In the genomic region with DNA sequence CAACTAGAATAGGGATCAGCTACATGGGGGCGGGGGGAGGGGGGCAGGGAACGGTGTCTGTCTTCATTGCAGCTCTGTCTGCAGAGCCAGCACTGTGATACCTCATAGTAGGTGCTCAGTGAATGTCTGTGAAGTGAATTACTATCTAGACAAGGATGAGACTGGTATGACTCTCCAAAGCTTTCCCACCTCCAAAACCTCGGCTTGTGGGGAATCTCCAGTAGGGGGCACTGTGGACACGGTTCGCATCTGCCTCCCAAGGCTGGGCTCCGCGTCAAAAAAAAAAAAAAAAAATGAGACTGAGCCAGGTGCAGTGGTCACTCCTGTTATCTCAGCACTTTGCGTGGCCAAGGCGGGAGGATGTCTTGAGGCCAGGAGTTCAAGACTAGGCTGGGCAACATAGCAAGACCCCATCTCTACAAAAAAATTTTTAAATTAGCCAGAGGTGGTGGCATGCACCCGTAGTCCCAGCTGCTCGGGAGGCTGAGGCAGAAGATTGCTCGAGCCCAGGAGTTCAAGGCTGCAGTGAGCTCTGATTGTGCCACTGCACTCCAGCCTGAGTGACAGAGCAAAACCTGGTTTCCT, we compare ENCODE assay signal across 8 cellular contexts. TPM values are rescaled to one million over a fixed set of nuclear protein-coding genes. Genes with fewer than 3 reads are reported as not detected.
DNase-seq lines count a peak whose midpoint lies in the region; ATAC-seq and TF ChIP-seq lines count a peak whose summit lies in the region.

No MANE protein-coding gene starts in this region.

- H3K36me3 Mint-ChIP-seq in progenitor cell of endocrine pancreas (ENCODE audit: insufficient read depth) = peaks cover 13% of the 10 kb centered on the region

- H3K27ac Mint-ChIP-seq in progenitor cell of endocrine pancreas = no peak overlapping the region

- peak overlapping the region; percentile 50 for H3K9ac ChIP-seq in fibroblast of lung (ENCODE audit: insufficient read depth, low read length)

- H4K20me1 ChIP-seq in fibroblast of lung (ENCODE audit: control insufficient read depth, extremely low read depth, insufficient read depth, low read length) = no peaks in the 10 kb centered on the region

- peaks cover 25% of the 10 kb centered on the region for H3K27me3 Mint-ChIP-seq in progenitor cell of endocrine pancreas

- ATAC-seq in GM21367 (IDR thresholded peaks at IDR 0.05; ENCODE audit: unreplicated experiment) = no peak

- peak overlapping the region; percentile 94 for H3K27ac ChIP-seq in fibroblast of lung (ENCODE audit: insufficient read depth, low read length)

- H3K27me3 ChIP-seq in H7 (ENCODE audit: control insufficient read depth, insufficient read depth, low read length) = no peaks in the 10 kb centered on the region
- H3K27me3 ChIP-seq in fibroblast of lung (ENCODE audit: control insufficient read depth, insufficient read depth, low read length) = no peaks in the 10 kb centered on the region

- no peak overlapping the region for H3K4me3 ChIP-seq in H7 (ENCODE audit: insufficient read depth, low read depth, low read length)
- no peak overlapping the region for H3K4me3 ChIP-seq in fibroblast of lung (replicated peaks in 1 of 4; ENCODE audit: control extremely low read depth in 1 of 4, insufficient read depth in 1 of 4, low read depth in 3 of 4, low read length in 4 of 4)

- H3K4me2 ChIP-seq in fibroblast of lung (ENCODE audit: extremely low read depth, insufficient read depth, low read length) = peak overlapping the region; percentile 71

- no peak overlapping the region for H2AFZ ChIP-seq in fibroblast of lung (ENCODE audit: low read length)

- no peaks in the 10 kb centered on the region for H3K4me1 Mint-ChIP-seq in progenitor cell of endocrine pancreas (ENCODE audit: low read depth)

- H3K4me1 ChIP-seq in fibroblast of lung (ENCODE audit: control insufficient read depth, extremely low read depth, insufficient read depth, low read length) = peaks cover 17% of the 10 kb centered on the region

- H3K4me3 Mint-ChIP-seq in progenitor cell of endocrine pancreas (ENCODE audit: low read depth) = no peak overlapping the region

- TF ChIP-seq CTCF in fibroblast of lung (conservative IDR thresholded peaks at IDR 0.05 in 1 of 2, IDR thresholded peaks at IDR 0.05 in 1 of 2; ENCODE audit: low read depth in 1 of 2, low read length in 2 of 2) = peak; percentile 69 to 85
- TF ChIP-seq CTCF in progenitor cell of endocrine pancreas (IDR thresholded peaks at IDR 0.05; ENCODE audit: unreplicated experiment) = peak; percentile 56

- H3K36me3 ChIP-seq in H7 (replicated peaks; ENCODE audit: control insufficient read depth, insufficient read depth, low read length) (no peaks in the 10 kb centered on the region; the same call in 1 of the 2 replicates), fibroblast of lung (ENCODE audit: control insufficient read depth, insufficient read depth, low read length) (peaks cover 5% of the 10 kb centered on the region)

- no peaks in the 10 kb centered on the region for H3K9me3 ChIP-seq in fibroblast of lung (ENCODE audit: control insufficient read depth, insufficient read depth, low read depth, low read length)

- DNase-seq in AML-193 (lab: John Stamatoyannopoulos, UW) (peak; percentile 16 to 43), H7 (peak; percentile 84), SW480 (ENCODE audit: low spot score) (peak; percentile 71), fibroblast of lung (ENCODE audit: low read depth in 2 of 2) (peak; percentile 53 to 69), progenitor cell of endocrine pancreas (ENCODE audit: low spot score, unreplicated experiment) (peak; percentile 26), NCI-H2081 treated with DMSO at 0.1 percent for 48 hours (lab: John Stamatoyannopoulos, UW) (no peak), middle frontal gyrus (ENCODE audit: extremely low spot score, low spot score) (no peak)

- H3K79me2 ChIP-seq in fibroblast of lung (ENCODE audit: control insufficient read depth, insufficient read depth, low read length) = peaks cover 16% of the 10 kb centered on the region

- H3K9me3 Mint-ChIP-seq in progenitor cell of endocrine pancreas (ENCODE audit: low read depth) = peaks cover 3% of the 10 kb centered on the region

RNA-seq across cellular contexts. Expression of a gene that starts 9.6 kb away (rescaled TPM):
- 6.1 and 8.9 TPM in 2 replicates for total RNA-seq in H7 (2014; rRNA removed; shearing (Covaris generic))
- total RNA-seq in fibroblast of lung (21.8 and 27.6 TPM in 2 replicates), progenitor cell of endocrine pancreas (19.3 and 22.0 TPM in 2 replicates)
- 4.7 and 6.0 TPM in 2 replicates for polyA plus RNA-seq in fibroblast of lung
- polyA plus RNA-seq in fibroblast of lung (2012) = 11.3 and 16.2 TPM in 2 replicates
- 9.5 and 9.6 TPM in 2 replicates for polyA minus RNA-seq in fibroblast of lung (ENCODE audit: low replicate concordance)

RNA-seq across cellular contexts. Expression of a gene that starts 32.0 kb away (rescaled TPM):
- total RNA-seq in H7 (2014; rRNA removed; shearing (Covaris generic)) = 3.4 and 3.6 TPM in 2 replicates
- total RNA-seq in fibroblast of lung (41.3 and 167 TPM in 2 replicates), progenitor cell of endocrine pancreas (0.11 and 0.14 TPM in 2 replicates)
- 679 and 1,153 TPM in 2 replicates for polyA plus RNA-seq in fibroblast of lung
- 413 and 685 TPM in 2 replicates for polyA plus RNA-seq in fibroblast of lung (2012)
- 763 and 1,105 TPM in 2 replicates for polyA minus RNA-seq in fibroblast of lung (ENCODE audit: low replicate concordance)

RNA-seq across cellular contexts. Expression of a gene that starts 59.4 kb away (rescaled TPM):
- total RNA-seq in H7 (2014; rRNA removed; shearing (Covaris generic)) = 114 and 137 TPM in 2 replicates
- total RNA-seq in fibroblast of lung (127 and 139 TPM in 2 replicates), progenitor cell of endocrine pancreas (61.3 and 66.5 TPM in 2 replicates)
- polyA plus RNA-seq in fibroblast of lung = 128 and 185 TPM in 2 replicates
- 136 and 181 TPM in 2 replicates for polyA plus RNA-seq in fibroblast of lung (2012)
- polyA minus RNA-seq in fibroblast of lung (ENCODE audit: low replicate concordance) = 78.8 and 128 TPM in 2 replicates

Comparison
In these comparisons a context has a peak if more than half of its experiments do, and no peak if none do; other contexts are left out.
1. DNase-seq: peak in AML-193 (2 of 2), H7 (single experiment), SW480 (single experiment), fibroblast of lung (2 of 2) and progenitor cell of endocrine pancreas (single experiment); none in NCI-H2081 treated with DMSO at 0.1 percent for 48 hours (single experiment) and middle frontal gyrus (single experiment).